17 cellular contexts compared by ENCODE assay signal in the genomic region with DNA sequence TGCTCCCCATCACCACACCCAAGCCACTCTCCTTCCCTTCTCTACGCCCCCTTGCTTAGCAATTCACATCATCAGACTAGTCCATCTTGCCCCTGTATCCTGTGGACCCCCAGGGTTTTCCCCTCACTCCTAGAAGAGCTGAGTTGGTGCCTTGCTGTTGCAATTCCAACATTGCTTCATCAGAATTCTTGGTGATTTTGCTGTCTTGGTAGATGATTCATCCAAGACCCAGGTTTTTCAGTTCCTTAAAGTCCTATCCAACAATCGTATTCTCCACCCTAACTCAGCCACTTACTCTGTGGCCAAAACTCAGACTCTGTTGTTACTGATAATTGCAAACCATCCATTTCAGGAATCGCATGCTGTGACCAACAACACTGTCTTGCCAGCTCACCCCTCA. TPM values are rescaled to one million over a fixed set of nuclear protein-coding genes. Genes with fewer than 3 reads are reported as not detected.
DNase-seq lines count a peak whose midpoint lies in the region; ATAC-seq and TF ChIP-seq lines count a peak whose summit lies in the region.
"Had no signal": no experiment of that assay in that cellular context is flagged by ENCODE, and none has a peak within 500 bp of the region (broad histone marks: within the 10 kb centered on the region; RNA-seq: fewer than 3 reads in every experiment).

No MANE protein-coding gene starts in this region.

- no peaks in the 10 kb centered on the region for H3K36me3 ChIP-seq in mucosa of descending colon (ENCODE audit: low read depth)
- H3K36me3 ChIP-seq: ascending aorta, BLaER1 had no signal

- no peaks in the 10 kb centered on the region for H3K4me1 ChIP-seq in mucosa of descending colon (ENCODE audit: low read depth)
- H3K4me1 ChIP-seq: ascending aorta had no signal

- DNase-seq in EH (ENCODE audit: low read depth) (peak; percentile 32), NOMO-1 treated with dmso at 0.1 percent for 144 hours (lab: John Stamatoyannopoulos, UW; ENCODE audit: unreplicated experiment) (peak; percentile 58), choroid plexus epithelial cell (ENCODE audit: low read depth) (peak; percentile 81), mucosa of descending colon (no peak), cerebellar nuclear complex (lab: John Stamatoyannopoulos, UW) (no peak), GM13976 (ENCODE audit: low spot score) (no peak), NCI-H526 treated with DMSO at 0.1 percent for 48 hours (lab: John Stamatoyannopoulos, UW) (no peak)
- DNase-seq: activated CD8-positive, alpha-beta T cell treated with anti-CD3 and anti-CD28 coated beads, Interleukin-2, amount 10 ng/mL, durations not matched to agents 7 days and 5 days; effector memory CD4-positive, alpha-beta T cell; immature natural killer cell; MM.1S; substantia nigra had no signal

- intact Hi-C loops in mucosa of descending colon (cut with DNase I, micrococcal nuclease), result no loop called here

- TF ChIP-seq CTCF in choroid plexus epithelial cell (conservative IDR thresholded peaks at IDR 0.05; ENCODE audit: low read depth, low read length), result no peak
- no peak for TF ChIP-seq CTCF in mucosa of descending colon (IDR thresholded peaks at IDR 0.05)
- no peak for TF ChIP-seq CTCF in GM13976 (IDR thresholded peaks at IDR 0.05; ENCODE audit: borderline replicate concordance, control extremely low read depth, extremely low read depth, insufficient read depth, missing control alignments)

- in situ Hi-C loops in GM13976 (cut with MboI; ENCODE audit: low sequenced_read_pairs, unreplicated experiment), result no loop called here

- H3K4me3 ChIP-seq in choroid plexus epithelial cell (ENCODE audit: low read depth, low read length) (no peak overlapping the region), mucosa of descending colon (no peak overlapping the region)
- H3K4me3 ChIP-seq: ascending aorta, BLaER1 had no signal

- ATAC-seq in mucosa of descending colon (peak; percentile 10), GM21825 (IDR thresholded peaks at IDR 0.05; ENCODE audit: unreplicated experiment) (no peak)
- ATAC-seq: activated CD8-positive, alpha-beta T cell treated with anti-CD3 and anti-CD28 coated beads, Interleukin-2, amount 10 ng/mL, durations not matched to agents 7 days and 5 days; activated T-helper 17 cell treated with anti-CD3 and anti-CD28 coated beads, Interleukin-2, amount 50 U/mL, for 72 hours; SK-N-SH treated with all-trans-retinoic acid at 6 μM for 48 hours had no signal

- H3K9me3 ChIP-seq in mucosa of descending colon, result no peaks in the 10 kb centered on the region
- H3K9me3 ChIP-seq: ascending aorta, BLaER1 had no signal

RNA-seq across cellular contexts. Expression of a gene that starts 21.4 kb away (rescaled TPM):
- total RNA-seq in mucosa of descending colon, result 10 to 100 TPM in 2 of 3 donors, 1 to 10 TPM in 1; 8.7 to 32.7 (median 25.0) TPM
- total RNA-seq: activated T-helper 17 cell treated with anti-CD3 and anti-CD28 coated beads, Interleukin-2, amount 50 U/mL, for 72 hours; ascending aorta had no signal

RNA-seq across cellular contexts. Expression of a gene that starts 36.7 kb away (rescaled TPM):
- 1 to 10 TPM in 1 of 3 donors, under 1 TPM in 2; 0.43 to 1.5 (median 0.89) TPM for total RNA-seq in mucosa of descending colon
- total RNA-seq: activated CD8-positive, alpha-beta T cell treated with anti-CD3 and anti-CD28 coated beads, Interleukin-2, amount 10 ng/mL, durations not matched to agents 7 days and 5 days; activated T-helper 17 cell treated with anti-CD3 and anti-CD28 coated beads, Interleukin-2, amount 50 U/mL, for 72 hours had no signal

Comparison
In these comparisons a context has a peak if more than half of its experiments do, and no peak if none do; other contexts are left out.
1. DNase-seq: peak in EH (single experiment), NOMO-1 treated with dmso at 0.1 percent for 144 hours (single experiment) and choroid plexus epithelial cell (single experiment); none in mucosa of descending colon (0 of 3), cerebellar nuclear complex (0 of 2), GM13976 (single experiment) and NCI-H526 treated with DMSO at 0.1 percent for 48 hours (single experiment).